Comparison of ENCODE assay signal across 8 cellular contexts in genomic region chr5:10760976-10761841, GRCh38.
A peak's percentile ranks its signal among the peaks of the same experiment; 100 is the strongest.
DNase-seq lines count a peak whose midpoint lies in the region; ATAC-seq, FAIRE-seq and TF ChIP-seq lines count a peak whose summit lies in the region.

Gene DAP (minus strand): TSS chr5:10761234. CDS start chr5:10761068, 166 bp downstream.

- peak; percentile 62 for ATAC-seq in HG02938 (IDR thresholded peaks at IDR 0.05; ENCODE audit: unreplicated experiment)

- TF ChIP-seq CTCF in retinal pigment epithelial cell (conservative IDR thresholded peaks at IDR 0.05; ENCODE audit: low read depth, low read length) = no peak

- DNase-seq in GM18507 (ENCODE audit: extremely low spot score, insufficient read length, low read depth) (peak; percentile 79), NCI-H1694 treated with DMSO at 0.1 percent for 48 hours (lab: John Stamatoyannopoulos, UW) (peak; percentile 76), T1000 (lab: John Stamatoyannopoulos, UW) (peak; percentile 62), astrocyte of the hippocampus (ENCODE audit: low read depth, low spot score) (peak; percentile 98), hippocampal formation (lab: John Stamatoyannopoulos, UW) (peak; percentile 63 to 69), retinal pigment epithelial cell (ENCODE audit: low read depth) (peak; percentile 48), OCI-M2 (lab: John Stamatoyannopoulos, UW; ENCODE audit: unreplicated experiment) (no peak)

- peak; percentile 79 for FAIRE-seq in GM18507 (lab: Jason Lieb, UNC)

- H3K4me3 ChIP-seq in retinal pigment epithelial cell (ENCODE audit: low read length) = peak within 1 kb of the TSS; percentile 77
